23 cellular contexts compared by ENCODE assay signal in genomic region chr7:26815452-26815851, GRCh38.
"Had no signal": no experiment of that assay in that cellular context is flagged by ENCODE, and none has a peak within 500 bp of the region (broad histone marks: within the 10 kb centered on the region; RNA-seq: fewer than 3 reads in every experiment).

No MANE protein-coding gene starts in this region.

- H3K4me1 Mint-ChIP-seq: activated CD4-positive, alpha-beta T cell treated with anti-CD3 and anti-CD28 coated beads for 36 hours; activated naive CD8-positive, alpha-beta T cell treated with anti-CD3 and anti-CD28 coated beads, Interleukin-2, amount 10 ng/mL, durations not matched to agents 7 days and 5 days; central memory CD8-positive, alpha-beta T cell; endodermal cell; naive thymus-derived CD8-positive, alpha-beta T cell; neural progenitor cell had no signal

- H3K36me3 Mint-ChIP-seq: activated naive CD8-positive, alpha-beta T cell treated with anti-CD3 and anti-CD28 coated beads, Interleukin-2, amount 10 ng/mL, durations not matched to agents 7 days and 5 days; neural progenitor cell had no signal

- H3K79me2 ChIP-seq: hepatocyte had no signal

- H3K9me3 Mint-ChIP-seq: activated naive CD4-positive, alpha-beta T cell treated with anti-CD3 and anti-CD28 coated beads for 36 hours; activated naive CD8-positive, alpha-beta T cell treated with anti-CD3 and anti-CD28 coated beads, Interleukin-2, amount 10 ng/mL, durations not matched to agents 7 days and 5 days; activated T-cell treated with anti-CD3 and anti-CD28 coated beads, Interleukin-2, amount 50 U/mL, for 72 hours; central memory CD8-positive, alpha-beta T cell; neural progenitor cell had no signal

- H3K9me3 ChIP-seq: breast epithelium, spleen, thoracic aorta, vagina had no signal

- ATAC-seq: activated CD4-positive, alpha-beta T cell treated with anti-CD3 and anti-CD28 coated beads for 36 hours; activated T-cell treated with anti-CD3 and anti-CD28 coated beads, Interleukin-2, amount 50 U/mL, for 72 hours; naive thymus-derived CD8-positive, alpha-beta T cell had no signal

- H3K27me3 Mint-ChIP-seq: activated B cell treated with CpG ODN at 0.5 μM for 24 hours; central memory CD8-positive, alpha-beta T cell; type B pancreatic cell had no signal

- H3K4me3 Mint-ChIP-seq: activated B cell treated with CpG ODN at 0.5 μM for 24 hours; activated CD4-positive, alpha-beta T cell treated with anti-CD3 and anti-CD28 coated beads for 36 hours; activated naive CD4-positive, alpha-beta T cell treated with anti-CD3 and anti-CD28 coated beads for 36 hours; activated naive CD8-positive, alpha-beta T cell treated with anti-CD3 and anti-CD28 coated beads, Interleukin-2, amount 10 ng/mL, durations not matched to agents 7 days and 5 days; activated T-cell treated with anti-CD3 and anti-CD28 coated beads, Interleukin-2, amount 50 U/mL, for 72 hours; central memory CD8-positive, alpha-beta T cell; endodermal cell; naive thymus-derived CD8-positive, alpha-beta T cell; neural progenitor cell; type B pancreatic cell had no signal

- H3K36me3 ChIP-seq: breast epithelium, left ventricle myocardium inferior, neural progenitor cell, thoracic aorta, vagina had no signal

- H2AFZ ChIP-seq: hepatocyte, neural progenitor cell had no signal

- H3K9ac ChIP-seq: neural progenitor cell had no signal

- DNase-seq: activated B cell treated with CpG ODN at 0.5 μM for 24 hours; activated CD4-positive, alpha-beta T cell treated with anti-CD3 and anti-CD28 coated beads for 36 hours; activated CD4-positive, alpha-beta T cell treated with anti-CD3 and anti-CD28 coated beads, Interleukin-2, amount 50 U/mL, for 48 hours; activated effector memory CD4-positive, alpha-beta T cell treated with Interleukin-2 at 50 U/mL for 16 hours; activated naive CD4-positive, alpha-beta T cell treated with anti-CD3 and anti-CD28 coated beads for 36 hours; activated naive CD8-positive, alpha-beta T cell treated with anti-CD3 and anti-CD28 coated beads, Interleukin-2, amount 10 ng/mL, durations not matched to agents 7 days and 5 days; activated T-cell treated with anti-CD3 and anti-CD28 coated beads, Interleukin-2, amount 50 U/mL, for 72 hours; amniotic stem cell; cortex of kidney; endodermal cell; left ventricle myocardium inferior; naive thymus-derived CD8-positive, alpha-beta T cell; spleen; stimulated activated CD4-positive, alpha-beta T cell treated with anti-CD3 and anti-CD28 coated beads, Interleukin-4, amount 100 ng/mL, for 24 hours; stimulated activated naive CD4-positive, alpha-beta T cell treated with Interleukin-2 at 50 U/mL for 16 hours had no signal

- H3K4me2 ChIP-seq: hepatocyte, neural progenitor cell had no signal

- H3K27me3 ChIP-seq: breast epithelium, hepatocyte, neural progenitor cell, spleen, vagina had no signal

- H3K4me3 ChIP-seq: breast epithelium, hepatocyte, left ventricle myocardium inferior, neural progenitor cell, spleen, thoracic aorta, vagina had no signal

- H3K27ac ChIP-seq: breast epithelium, epithelial cell of prostate, hepatocyte, left ventricle myocardium inferior, neural progenitor cell, spleen, thoracic aorta, vagina had no signal

- H3K4me1 ChIP-seq: breast epithelium, left ventricle myocardium inferior, neural progenitor cell, spleen had no signal
